Comparison of ENCODE assay signal across 14 cellular contexts in the genomic region with DNA sequence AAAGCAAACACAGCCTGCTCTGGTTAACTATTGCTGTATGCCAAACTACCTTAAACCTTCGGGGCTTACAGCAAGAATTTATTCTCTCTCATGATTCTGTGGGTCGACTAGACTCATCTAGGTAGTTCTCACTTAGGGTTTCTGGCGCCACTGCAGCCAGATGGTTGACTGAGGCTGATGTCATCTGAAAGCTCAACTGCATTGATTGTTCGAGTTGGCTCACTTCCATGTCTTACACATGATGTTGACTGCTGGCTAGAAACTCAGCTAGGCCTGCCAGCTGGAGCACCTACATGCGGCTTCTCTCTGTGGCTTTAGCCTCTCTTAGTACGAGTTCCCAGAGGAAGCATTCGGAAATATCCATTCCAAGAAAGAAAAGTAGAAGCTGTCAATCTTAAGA.
DNase-seq lines count a peak whose midpoint lies in the region; ATAC-seq lines count a peak whose summit lies in the region.
"Had no signal": no experiment of that assay in that cellular context is flagged by ENCODE, and none has a peak within 500 bp of the region (broad histone marks: within the 10 kb centered on the region; RNA-seq: fewer than 3 reads in every experiment).

No MANE protein-coding gene starts in this region.

- H3K4me1 Mint-ChIP-seq in natural killer cell treated with Interleukin-12 subunit alpha and Interleukin-12 subunit beta and Interleukin-15 and Interleukin-18, amount 100 ng/mL, for 72 hours (ENCODE audit: low read depth in 2 of 2) = no peaks in the 10 kb centered on the region
- H3K4me1 Mint-ChIP-seq: neural progenitor cell had no signal

- peak; percentile 44 for ATAC-seq in HG02678 (IDR thresholded peaks at IDR 0.05; ENCODE audit: unreplicated experiment)
- ATAC-seq in natural killer cell treated with Interleukin-12 subunit alpha and Interleukin-12 subunit beta and Interleukin-15 and Interleukin-18, amount 100 ng/mL, for 72 hours = no peak
- ATAC-seq: CD8-positive, alpha-beta T cell had no signal

- peaks cover 0 to 8% of the 10 kb centered on the region in 2 donors for H3K27me3 Mint-ChIP-seq in natural killer cell treated with Interleukin-12 subunit alpha and Interleukin-12 subunit beta and Interleukin-15 and Interleukin-18, amount 100 ng/mL, for 72 hours

- H3K27ac Mint-ChIP-seq in natural killer cell treated with Interleukin-12 subunit alpha and Interleukin-12 subunit beta and Interleukin-15 and Interleukin-18, amount 100 ng/mL, for 72 hours = no peak overlapping the region
- H3K27ac Mint-ChIP-seq: CD8-positive, alpha-beta T cell; neural progenitor cell had no signal

- H3K4me3 Mint-ChIP-seq in natural killer cell treated with Interleukin-12 subunit alpha and Interleukin-12 subunit beta and Interleukin-15 and Interleukin-18, amount 100 ng/mL, for 72 hours = no peak overlapping the region
- H3K4me3 Mint-ChIP-seq: CD8-positive, alpha-beta T cell; neural progenitor cell had no signal

- H3K36me3 Mint-ChIP-seq in natural killer cell treated with Interleukin-12 subunit alpha and Interleukin-12 subunit beta and Interleukin-15 and Interleukin-18, amount 100 ng/mL, for 72 hours = no peaks in the 10 kb centered on the region
- H3K36me3 Mint-ChIP-seq: CD8-positive, alpha-beta T cell; neural progenitor cell had no signal

- peaks cover 3% of the 10 kb centered on the region for H3K9me3 Mint-ChIP-seq in natural killer cell treated with Interleukin-12 subunit alpha and Interleukin-12 subunit beta and Interleukin-15 and Interleukin-18, amount 100 ng/mL, for 72 hours

- DNase-seq in DMS53 treated with DMSO at 0.1 percent for 48 hours (lab: John Stamatoyannopoulos, UW; ENCODE audit: unreplicated experiment) (peak; percentile 8), RPMI7951 (ENCODE audit: low read depth) (peak; percentile 23), iris pigment epithelial cell (ENCODE audit: low read depth) (peak; percentile 11)
- no peak for DNase-seq in activated naive CD4-positive, alpha-beta T cell (lab: John Stamatoyannopoulos, UW)
- DNase-seq in central memory CD4-positive, alpha-beta T cell = no peak
- no peak for DNase-seq in natural killer cell treated with Interleukin-12 subunit alpha and Interleukin-12 subunit beta and Interleukin-15 and Interleukin-18, amount 100 ng/mL, for 72 hours (ENCODE audit: low spot score)
- DNase-seq: activated CD4-positive, alpha-beta T cell treated with anti-CD3 and anti-CD28 coated beads for 1 hour; adrenal gland; CD8-positive, alpha-beta T cell; effector CD4-positive, alpha-beta T cell; spleen; thyroid gland had no signal

Comparison
In these comparisons a context has a peak if more than half of its experiments do, and no peak if none do; other contexts are left out.
1. DNase-seq: peak in DMS53 treated with DMSO at 0.1 percent for 48 hours (single experiment), RPMI7951 (single experiment) and iris pigment epithelial cell (single experiment); none in activated naive CD4-positive, alpha-beta T cell (0 of 4), central memory CD4-positive, alpha-beta T cell (single experiment) and natural killer cell treated with Interleukin-12 subunit alpha and Interleukin-12 subunit beta and Interleukin-15 and Interleukin-18, amount 100 ng/mL, for 72 hours (single experiment).